ENCODE assay signal across 1 cellular context in genomic region chr3:10115326-10116137, GRCh38.
TF ChIP-seq lines count a peak whose summit lies in the region.

TSS of gene BRK1 (plus strand) at chr3:10115675. CDS start at chr3:10115702, 27 bp downstream.

TF ChIP-seq in K562, 482 proteins besides CTCF, POLR2A, EP300 and RAD21 (continued from another document and continues in another):
- TF ChIP-seq ZBTB43 (CRISPR knock-in tag; IDR thresholded peaks at IDR 0.05), result peak; percentile 65; the same call in 1 of the 2 replicates
- TF ChIP-seq TBP (optimal IDR thresholded peaks at IDR 0.05; ENCODE audit: low read depth, low read length), result peak; percentile 98
- no peak for TF ChIP-seq KLF10 (CRISPR knock-in tag; IDR thresholded peaks at IDR 0.05)
- TF ChIP-seq ZNF609 (CRISPR knock-in tag; IDR thresholded peaks at IDR 0.05; ENCODE audit: borderline replicate concordance), result 0 out of 2 replicates have a peak, but pooled peaks have one; percentile 45
- no peak for TF ChIP-seq ZNF354B (CRISPR knock-in tag; IDR thresholded peaks at IDR 0.05)
- no peak for TF ChIP-seq ESRRB (CRISPR knock-in tag; IDR thresholded peaks at IDR 0.05; ENCODE audit: borderline replicate concordance)
- peak in 1 of 2 experiments; percentile 89; a peak in 2 of 4 replicates for TF ChIP-seq ZNF639 (CRISPR knock-in tag; conservative IDR thresholded peaks at IDR 0.05 in 1 of 2, IDR thresholded peaks at IDR 0.05 in 1 of 2)
- peak; percentile 76 for TF ChIP-seq JUND (IDR thresholded peaks at IDR 0.05; ENCODE audit: borderline replicate concordance, low read depth, low read length)
- peak; percentile 58; the same call in 1 of the 3 replicates for TF ChIP-seq JUND (tag; IDR thresholded peaks at IDR 0.05; ENCODE audit: borderline replicate concordance, low read depth, low read length)
- TF ChIP-seq KAT2B (IDR thresholded peaks at IDR 0.05; ENCODE audit: low read depth, low read length), result no peak
- TF ChIP-seq SP1 (CRISPR knock-in tag; IDR thresholded peaks at IDR 0.05), result peak; percentile 92
- TF ChIP-seq ZC3H8 (IDR thresholded peaks at IDR 0.05), result no peak
- TF ChIP-seq E2F3 (CRISPR knock-in tag; IDR thresholded peaks at IDR 0.05), result no peak
- TF ChIP-seq MYBL2 (IDR thresholded peaks at IDR 0.05; ENCODE audit: low read depth), result no peak
- TF ChIP-seq MYBL2 (CRISPR knock-in tag; IDR thresholded peaks at IDR 0.05; ENCODE audit: borderline replicate concordance), result no peak
- no peak for TF ChIP-seq ID3 (CRISPR knock-in tag; IDR thresholded peaks at IDR 0.05)
- TF ChIP-seq ID3 (tag; IDR thresholded peaks at IDR 0.05), result peak; percentile 29; the same call in 1 of the 2 replicates
- TF ChIP-seq ZNF165 (CRISPR knock-in tag; IDR thresholded peaks at IDR 0.05; ENCODE audit: borderline replicate concordance), result no peak
- TF ChIP-seq ARHGAP35 (IDR thresholded peaks at IDR 0.05; ENCODE audit: partially characterized antibody), result no peak
- no peak for TF ChIP-seq KDM2B (CRISPR knock-in tag; IDR thresholded peaks at IDR 0.05)
- peak; percentile 95 for TF ChIP-seq L3MBTL2 (IDR thresholded peaks at IDR 0.05)
- TF ChIP-seq ZBED1 (IDR thresholded peaks at IDR 0.05), result peak; percentile 61; the same call in 1 of the 2 replicates
- TF ChIP-seq TAF1 (IDR thresholded peaks at IDR 0.05; ENCODE audit: control insufficient read depth, extremely low read depth, insufficient read depth, low read length, severe bottlenecking), result peak; percentile 99
- peak; percentile 78 for TF ChIP-seq CHD2 (IDR thresholded peaks at IDR 0.05; ENCODE audit: low read depth, low read length)
- TF ChIP-seq RBFOX2 (IDR thresholded peaks at IDR 0.05; ENCODE audit: low read depth, low read length), result peak; percentile 98
- TF ChIP-seq SRSF7 (optimal IDR thresholded peaks at IDR 0.05; ENCODE audit: low read depth, low read length), result no peak
- TF ChIP-seq TAF15 (IDR thresholded peaks at IDR 0.05; ENCODE audit: low read depth, low read length), result no peak
- TF ChIP-seq ZNF583 (CRISPR knock-in tag; IDR thresholded peaks at IDR 0.05), result 0 out of 2 replicates have a peak, but pooled peaks have one; percentile 30
- TF ChIP-seq RBM14 (IDR thresholded peaks at IDR 0.05; ENCODE audit: borderline replicate concordance, insufficient read depth, low read depth, low read length), result no peak
- no peak for TF ChIP-seq PBX2 (CRISPR knock-in tag; IDR thresholded peaks at IDR 0.05; ENCODE audit: low read depth)
- no peak for TF ChIP-seq PBX2 (tag; conservative IDR thresholded peaks at IDR 0.05; ENCODE audit: low read depth)
- 0 out of 2 replicates have a peak, but pooled peaks have one; percentile 3 for TF ChIP-seq SMARCC2 (IDR thresholded peaks at IDR 0.05; ENCODE audit: low read depth)
- 0 out of 2 replicates have a peak, but pooled peaks have one; percentile 41 for TF ChIP-seq LCOR (CRISPR knock-in tag; IDR thresholded peaks at IDR 0.05)
- no peak for TF ChIP-seq HNRNPH1 (optimal IDR thresholded peaks at IDR 0.05; ENCODE audit: low read depth, low read length)
- no peak for TF ChIP-seq HDAC8 (tag; IDR thresholded peaks at IDR 0.05)
- TF ChIP-seq NR4A1 (CRISPR knock-in tag; IDR thresholded peaks at IDR 0.05), result no peak
- TF ChIP-seq NR4A1 (tag; IDR thresholded peaks at IDR 0.05), result no peak
- peak in 1 of 2 experiments; percentile 94; a peak in 2 of 4 replicates for TF ChIP-seq MLX (CRISPR knock-in tag; conservative IDR thresholded peaks at IDR 0.05)
- TF ChIP-seq ZNF239 (CRISPR knock-in tag; IDR thresholded peaks at IDR 0.05), result no peak
- no peak for TF ChIP-seq ZNF561 (CRISPR knock-in tag; conservative IDR thresholded peaks at IDR 0.05)
- no peak for TF ChIP-seq KDM4B (IDR thresholded peaks at IDR 0.05; ENCODE audit: borderline replicate concordance in 2 of 2, low read depth in 1 of 2)
- TF ChIP-seq KDM5B (IDR thresholded peaks at IDR 0.05; ENCODE audit: insufficient replicate concordance, low read depth, low read length), result peak; percentile 99
- TF ChIP-seq ARID4B (CRISPR knock-in tag; IDR thresholded peaks at IDR 0.05), result peak; percentile 70
- peak; percentile 91 for TF ChIP-seq MTA3 (IDR thresholded peaks at IDR 0.05; ENCODE audit: borderline replicate concordance)
- TF ChIP-seq SUPT5H (IDR thresholded peaks at IDR 0.05), result peak; percentile 99
- no peak for TF ChIP-seq TSC22D4 (tag; IDR thresholded peaks at IDR 0.05)
- peak; percentile 26; the same call in 1 of the 2 replicates for TF ChIP-seq ELF1 (tag; IDR thresholded peaks at IDR 0.05)
- no peak for TF ChIP-seq SNAPC5 (CRISPR knock-in tag; IDR thresholded peaks at IDR 0.05)
- TF ChIP-seq ZNF253 (CRISPR knock-in tag; conservative IDR thresholded peaks at IDR 0.05), result no peak
- peak; percentile 96 for TF ChIP-seq MEIS2 (IDR thresholded peaks at IDR 0.05; ENCODE audit: partially characterized antibody)
- 0 out of 4 replicates have a peak, but pooled peaks of 1 of the 2 experiments have one; percentile 35 for TF ChIP-seq MLLT1 (IDR thresholded peaks at IDR 0.05)
- TF ChIP-seq ZFX (CRISPR knock-in tag; IDR thresholded peaks at IDR 0.05), result peak; percentile 91
- no peak for TF ChIP-seq PHF21A (IDR thresholded peaks at IDR 0.05; ENCODE audit: borderline replicate concordance, low read depth)
